In genomic region chr5:141913560-141913959, GRCh38 we compare ENCODE assay signal across 10 cellular contexts. TPM values are rescaled to one million over a fixed set of nuclear protein-coding genes. Genes with fewer than 3 reads are reported as not detected.
DNase-seq lines count a peak whose midpoint lies in the region; ATAC-seq lines count a peak whose summit lies in the region.
"Had no signal": no experiment of that assay in that cellular context is flagged by ENCODE, and none has a peak within 500 bp of the region (broad histone marks: within the 10 kb centered on the region; RNA-seq: fewer than 3 reads in every experiment).

No MANE protein-coding gene starts in this region.

- H3K4me3 Mint-ChIP-seq in stimulated activated naive CD8-positive, alpha-beta T cell treated with anti-CD3 and anti-CD28 coated beads, Interleukin-15, Interleukin-2, amounts not matched to agents 100 ng/mL and 50 ng/mL, for 24 hours: peak overlapping the region; percentile 43
- H3K4me3 Mint-ChIP-seq in natural killer cell treated with Interleukin-12 subunit alpha and Interleukin-12 subunit beta and Interleukin-15 and Interleukin-18, amount 100 ng/mL, for 72 hours: peak overlapping the region; percentile 5

- H3K9me3 Mint-ChIP-seq in stimulated activated naive CD8-positive, alpha-beta T cell treated with anti-CD3 and anti-CD28 coated beads, Interleukin-15, Interleukin-2, amounts not matched to agents 100 ng/mL and 50 ng/mL, for 24 hours: no peaks in the 10 kb centered on the region
- no peaks in the 10 kb centered on the region for H3K9me3 Mint-ChIP-seq in natural killer cell treated with Interleukin-12 subunit alpha and Interleukin-12 subunit beta and Interleukin-15 and Interleukin-18, amount 100 ng/mL, for 72 hours

- H3K4me1 Mint-ChIP-seq in stimulated activated naive CD8-positive, alpha-beta T cell treated with anti-CD3 and anti-CD28 coated beads, Interleukin-15, Interleukin-2, amounts not matched to agents 100 ng/mL and 50 ng/mL, for 24 hours (ENCODE audit: low read depth): peaks cover 19% of the 10 kb centered on the region
- H3K4me1 Mint-ChIP-seq in natural killer cell treated with Interleukin-12 subunit alpha and Interleukin-12 subunit beta and Interleukin-15 and Interleukin-18, amount 100 ng/mL, for 72 hours (ENCODE audit: low read depth in 2 of 2): peaks cover 4 to 5% of the 10 kb centered on the region in 2 donors

- no peak for ATAC-seq in stimulated activated naive CD8-positive, alpha-beta T cell treated with anti-CD3 and anti-CD28 coated beads, Interleukin-15, Interleukin-2, amounts not matched to agents 100 U/mL and 50 U/mL, for 24 hours
- ATAC-seq in natural killer cell treated with Interleukin-12 subunit alpha and Interleukin-12 subunit beta and Interleukin-15 and Interleukin-18, amount 100 ng/mL, for 72 hours: no peak
- no peak for ATAC-seq in GM21619 (IDR thresholded peaks at IDR 0.05; ENCODE audit: unreplicated experiment)

- no peak overlapping the region for H3K27ac Mint-ChIP-seq in stimulated activated naive CD8-positive, alpha-beta T cell treated with anti-CD3 and anti-CD28 coated beads, Interleukin-15, Interleukin-2, amounts not matched to agents 100 ng/mL and 50 ng/mL, for 24 hours
- no peak overlapping the region for H3K27ac Mint-ChIP-seq in natural killer cell treated with Interleukin-12 subunit alpha and Interleukin-12 subunit beta and Interleukin-15 and Interleukin-18, amount 100 ng/mL, for 72 hours

- DNase-seq in stimulated activated naive CD8-positive, alpha-beta T cell treated with anti-CD3 and anti-CD28 coated beads, Interleukin-15, Interleukin-2, amounts not matched to agents 100 U/mL and 50 U/mL, for 24 hours: no peak
- DNase-seq in cerebellum (ENCODE audit: low spot score) (peak; percentile 33), NCI-H510A (lab: John Stamatoyannopoulos, UW) (no peak), NOMO-1 treated with dmso at 0.1 percent for 144 hours (lab: John Stamatoyannopoulos, UW; ENCODE audit: unreplicated experiment) (no peak)
- DNase-seq in natural killer cell treated with Interleukin-12 subunit alpha and Interleukin-12 subunit beta and Interleukin-15 and Interleukin-18, amount 100 ng/mL, for 72 hours (ENCODE audit: low spot score): no peak
- DNase-seq in activated CD4-positive, alpha-beta T cell treated with anti-CD3 and anti-CD28 coated beads for 4 hours: no peak
- DNase-seq: COR-L47, NCI-H1694 had no signal

- peaks cover 37% of the 10 kb centered on the region for H3K27me3 Mint-ChIP-seq in stimulated activated naive CD8-positive, alpha-beta T cell treated with anti-CD3 and anti-CD28 coated beads, Interleukin-15, Interleukin-2, amounts not matched to agents 100 ng/mL and 50 ng/mL, for 24 hours
- H3K27me3 Mint-ChIP-seq in natural killer cell treated with Interleukin-12 subunit alpha and Interleukin-12 subunit beta and Interleukin-15 and Interleukin-18, amount 100 ng/mL, for 72 hours: peaks cover 29 to 38% of the 10 kb centered on the region in 2 donors

- H3K36me3 Mint-ChIP-seq in stimulated activated naive CD8-positive, alpha-beta T cell treated with anti-CD3 and anti-CD28 coated beads, Interleukin-15, Interleukin-2, amounts not matched to agents 100 ng/mL and 50 ng/mL, for 24 hours (ENCODE audit: low read depth): no peaks in the 10 kb centered on the region
- H3K36me3 Mint-ChIP-seq in natural killer cell treated with Interleukin-12 subunit alpha and Interleukin-12 subunit beta and Interleukin-15 and Interleukin-18, amount 100 ng/mL, for 72 hours: peaks cover 4% of the 10 kb centered on the region

RNA-seq across cellular contexts. Expression of gene DELE1, which starts 10.1 kb away (rescaled TPM):
- 50.6 TPM for total RNA-seq in cerebellum
- total RNA-seq in natural killer cell treated with Interleukin-12 subunit alpha and Interleukin-12 subunit beta and Interleukin-15 and Interleukin-18, amount 100 ng/mL, for 72 hours: 10 to 100 TPM; 70.9 to 93.6 TPM

RNA-seq across cellular contexts. Expression of gene PCDH1, which starts 35.4 kb away (rescaled TPM):
- 27.4 TPM for total RNA-seq in cerebellum
- 1 to 10 TPM; 1.8 to 5.9 TPM for total RNA-seq in natural killer cell treated with Interleukin-12 subunit alpha and Interleukin-12 subunit beta and Interleukin-15 and Interleukin-18, amount 100 ng/mL, for 72 hours

RNA-seq across cellular contexts. Expression of gene PCDH12, which starts 44.4 kb away (rescaled TPM):
- total RNA-seq in cerebellum: 4.2 TPM
- total RNA-seq in natural killer cell treated with Interleukin-12 subunit alpha and Interleukin-12 subunit beta and Interleukin-15 and Interleukin-18, amount 100 ng/mL, for 72 hours: 1 to 10 TPM in 1 of 2 donors, under 1 TPM in 1; 0.28 to 1.3 TPM

RNA-seq across cellular contexts. Expression of gene RNF14, which starts 55.3 kb away (rescaled TPM):
- total RNA-seq in cerebellum: 48.8 TPM
- total RNA-seq in natural killer cell treated with Interleukin-12 subunit alpha and Interleukin-12 subunit beta and Interleukin-15 and Interleukin-18, amount 100 ng/mL, for 72 hours: 10 to 100 TPM; 38.2 to 43.5 TPM
